1 cellular context compared by ENCODE assay signal in genomic region chr9:91392435-91392834, GRCh38.
TF ChIP-seq lines count a peak whose summit lies in the region.

No MANE protein-coding gene starts in this region.

TF ChIP-seq in K562, 482 proteins besides CTCF, POLR2A, EP300 and RAD21 (continued from another document):
- TF ChIP-seq SRSF7 (optimal IDR thresholded peaks at IDR 0.05; ENCODE audit: low read depth, low read length) (no peak), RBM17 (IDR thresholded peaks at IDR 0.05; ENCODE audit: borderline replicate concordance, low read depth, low read length) (no peak), XRCC4 (IDR thresholded peaks at IDR 0.05; ENCODE audit: extremely low read depth, insufficient read depth, insufficient read length) (no peak), MYNN (IDR thresholded peaks at IDR 0.05) (no peak), MYNN (CRISPR knock-in tag; IDR thresholded peaks at IDR 0.05) (no peak), ATF3 (IDR thresholded peaks at IDR 0.05) (no peak), ATF3 (CRISPR knock-in tag; conservative IDR thresholded peaks at IDR 0.05) (no peak), TEAD4 (IDR thresholded peaks at IDR 0.05; ENCODE audit: low read length) (peak; percentile 39; the same call in 1 of the 2 replicates), TEAD4 (CRISPR knock-in tag; IDR thresholded peaks at IDR 0.05; ENCODE audit: borderline replicate concordance) (no peak), DEAF1 (CRISPR knock-in tag; IDR thresholded peaks at IDR 0.05) (no peak), RNF219 (CRISPR knock-in tag; IDR thresholded peaks at IDR 0.05) (no peak), ZNF436 (CRISPR knock-in tag; IDR thresholded peaks at IDR 0.05) (no peak), FOXK2 (conservative IDR thresholded peaks at IDR 0.05 in 1 of 2, IDR thresholded peaks at IDR 0.05 in 1 of 2; ENCODE audit: low read depth in 2 of 2) (no peak), MAFK (IDR thresholded peaks at IDR 0.05; ENCODE audit: low read length) (no peak), ZNF589 (CRISPR knock-in tag; IDR thresholded peaks at IDR 0.05; ENCODE audit: low read depth) (no peak)
